In genomic region chr2:85758361-85759256, GRCh38 we compare ENCODE assay signal across 1 cellular context.
TF ChIP-seq lines count a peak whose summit lies in the region.

No MANE protein-coding gene starts in this region.

TF ChIP-seq in HepG2, 621 proteins besides CTCF, POLR2A, EP300 and RAD21 (continued from another document and continues in another):
- TF ChIP-seq YEATS2 (CRISPR knock-in tag; IDR thresholded peaks at IDR 0.05; ENCODE audit: borderline replicate concordance), result no peak
- TF ChIP-seq RAD51 (IDR thresholded peaks at IDR 0.05; ENCODE audit: borderline replicate concordance), result no peak
- TF ChIP-seq THYN1 (CRISPR knock-in tag; IDR thresholded peaks at IDR 0.05; ENCODE audit: borderline replicate concordance, low read depth), result no peak
- TF ChIP-seq PBX2 (CRISPR knock-in tag; IDR thresholded peaks at IDR 0.05), result no peak
- 0 out of 2 replicates have a peak, but pooled peaks have one; percentile 71 for TF ChIP-seq PRMT3 (CRISPR knock-in tag; IDR thresholded peaks at IDR 0.05; ENCODE audit: borderline replicate concordance, low read depth)
- no peak for TF ChIP-seq ZNF501 (CRISPR knock-in tag; IDR thresholded peaks at IDR 0.05)
- no peak for TF ChIP-seq ZNF605 (CRISPR knock-in tag; IDR thresholded peaks at IDR 0.05)
- TF ChIP-seq ZNF577 (CRISPR knock-in tag; IDR thresholded peaks at IDR 0.05; ENCODE audit: borderline replicate concordance, low read depth), result no peak
- no peak for TF ChIP-seq ZNF142 (CRISPR knock-in tag; IDR thresholded peaks at IDR 0.05)
- TF ChIP-seq, protein P1, sequence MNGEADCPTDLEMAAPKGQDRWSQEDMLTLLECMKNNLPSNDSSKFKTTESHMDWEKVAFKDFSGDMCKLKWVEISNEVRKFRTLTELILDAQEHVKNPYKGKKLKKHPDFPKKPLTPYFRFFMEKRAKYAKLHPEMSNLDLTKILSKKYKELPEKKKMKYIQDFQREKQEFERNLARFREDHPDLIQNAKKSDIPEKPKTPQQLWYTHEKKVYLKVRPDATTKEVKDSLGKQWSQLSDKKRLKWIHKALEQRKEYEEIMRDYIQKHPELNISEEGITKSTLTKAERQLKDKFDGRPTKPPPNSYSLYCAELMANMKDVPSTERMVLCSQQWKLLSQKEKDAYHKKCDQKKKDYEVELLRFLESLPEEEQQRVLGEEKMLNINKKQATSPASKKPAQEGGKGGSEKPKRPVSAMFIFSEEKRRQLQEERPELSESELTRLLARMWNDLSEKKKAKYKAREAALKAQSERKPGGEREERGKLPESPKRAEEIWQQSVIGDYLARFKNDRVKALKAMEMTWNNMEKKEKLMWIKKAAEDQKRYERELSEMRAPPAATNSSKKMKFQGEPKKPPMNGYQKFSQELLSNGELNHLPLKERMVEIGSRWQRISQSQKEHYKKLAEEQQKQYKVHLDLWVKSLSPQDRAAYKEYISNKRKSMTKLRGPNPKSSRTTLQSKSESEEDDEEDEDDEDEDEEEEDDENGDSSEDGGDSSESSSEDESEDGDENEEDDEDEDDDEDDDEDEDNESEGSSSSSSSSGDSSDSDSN (CRISPR knock-in tag; IDR thresholded peaks at IDR 0.05), result no peak
- TF ChIP-seq ZNF333 (CRISPR knock-in tag; IDR thresholded peaks at IDR 0.05; ENCODE audit: borderline replicate concordance), result no peak
- no peak for TF ChIP-seq ZBTB20 (CRISPR knock-in tag; IDR thresholded peaks at IDR 0.05; ENCODE audit: borderline replicate concordance, low read depth)
- TF ChIP-seq ZNF414 (CRISPR knock-in tag; IDR thresholded peaks at IDR 0.05), result no peak
- TF ChIP-seq FLYWCH1 (CRISPR knock-in tag; IDR thresholded peaks at IDR 0.05), result no peak
- peak; percentile 46; the same call in 1 of the 2 replicates for TF ChIP-seq BORCS8-MEF2B (CRISPR knock-in tag; IDR thresholded peaks at IDR 0.05)
- no peak for TF ChIP-seq RBM22 (optimal IDR thresholded peaks at IDR 0.05; ENCODE audit: low read length)
- no peak for TF ChIP-seq RFXANK (CRISPR knock-in tag; IDR thresholded peaks at IDR 0.05)
- TF ChIP-seq REL (CRISPR knock-in tag; conservative IDR thresholded peaks at IDR 0.05), result no peak
- no peak for TF ChIP-seq SCMH1 (CRISPR knock-in tag; IDR thresholded peaks at IDR 0.05; ENCODE audit: borderline replicate concordance)
- TF ChIP-seq ZFAT (CRISPR knock-in tag; conservative IDR thresholded peaks at IDR 0.05), result no peak
- TF ChIP-seq RXRA (CRISPR knock-in tag; IDR thresholded peaks at IDR 0.05), result peak; percentile 10; the same call in 1 of the 2 replicates
- no peak for TF ChIP-seq SPEN (CRISPR knock-in tag; IDR thresholded peaks at IDR 0.05; ENCODE audit: low read depth)
- TF ChIP-seq ZNF607 (CRISPR knock-in tag; IDR thresholded peaks at IDR 0.05; ENCODE audit: borderline replicate concordance), result no peak
- TF ChIP-seq MIXL1 (CRISPR knock-in tag; IDR thresholded peaks at IDR 0.05), result no peak
- TF ChIP-seq JUN (CRISPR knock-in tag; IDR thresholded peaks at IDR 0.05), result no peak
- TF ChIP-seq, protein P2, sequence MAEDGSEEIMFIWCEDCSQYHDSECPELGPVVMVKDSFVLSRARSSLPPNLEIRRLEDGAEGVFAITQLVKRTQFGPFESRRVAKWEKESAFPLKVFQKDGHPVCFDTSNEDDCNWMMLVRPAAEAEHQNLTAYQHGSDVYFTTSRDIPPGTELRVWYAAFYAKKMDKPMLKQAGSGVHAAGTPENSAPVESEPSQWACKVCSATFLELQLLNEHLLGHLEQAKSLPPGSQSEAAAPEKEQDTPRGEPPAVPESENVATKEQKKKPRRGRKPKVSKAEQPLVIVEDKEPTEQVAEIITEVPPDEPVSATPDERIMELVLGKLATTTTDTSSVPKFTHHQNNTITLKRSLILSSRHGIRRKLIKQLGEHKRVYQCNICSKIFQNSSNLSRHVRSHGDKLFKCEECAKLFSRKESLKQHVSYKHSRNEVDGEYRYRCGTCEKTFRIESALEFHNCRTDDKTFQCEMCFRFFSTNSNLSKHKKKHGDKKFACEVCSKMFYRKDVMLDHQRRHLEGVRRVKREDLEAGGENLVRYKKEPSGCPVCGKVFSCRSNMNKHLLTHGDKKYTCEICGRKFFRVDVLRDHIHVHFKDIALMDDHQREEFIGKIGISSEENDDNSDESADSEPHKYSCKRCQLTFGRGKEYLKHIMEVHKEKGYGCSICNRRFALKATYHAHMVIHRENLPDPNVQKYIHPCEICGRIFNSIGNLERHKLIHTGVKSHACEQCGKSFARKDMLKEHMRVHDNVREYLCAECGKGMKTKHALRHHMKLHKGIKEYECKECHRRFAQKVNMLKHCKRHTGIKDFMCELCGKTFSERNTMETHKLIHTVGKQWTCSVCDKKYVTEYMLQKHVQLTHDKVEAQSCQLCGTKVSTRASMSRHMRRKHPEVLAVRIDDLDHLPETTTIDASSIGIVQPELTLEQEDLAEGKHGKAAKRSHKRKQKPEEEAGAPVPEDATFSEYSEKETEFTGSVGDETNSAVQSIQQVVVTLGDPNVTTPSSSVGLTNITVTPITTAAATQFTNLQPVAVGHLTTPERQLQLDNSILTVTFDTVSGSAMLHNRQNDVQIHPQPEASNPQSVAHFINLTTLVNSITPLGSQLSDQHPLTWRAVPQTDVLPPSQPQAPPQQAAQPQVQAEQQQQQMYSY (CRISPR knock-in tag; IDR thresholded peaks at IDR 0.05), result no peak
- no peak for TF ChIP-seq TCF7 (IDR thresholded peaks at IDR 0.05; ENCODE audit: low read depth)
- TF ChIP-seq EZH2 (conservative IDR thresholded peaks at IDR 0.05; ENCODE audit: low read depth, low read length), result no peak
- no peak for TF ChIP-seq SMAD9 (CRISPR knock-in tag; IDR thresholded peaks at IDR 0.05)
- no peak for TF ChIP-seq ZNF337 (CRISPR knock-in tag; IDR thresholded peaks at IDR 0.05; ENCODE audit: borderline replicate concordance, low read depth)
- TF ChIP-seq KLF15 (CRISPR knock-in tag; IDR thresholded peaks at IDR 0.05; ENCODE audit: borderline replicate concordance), result no peak
- no peak for TF ChIP-seq ZNF558 (CRISPR knock-in tag; IDR thresholded peaks at IDR 0.05; ENCODE audit: borderline replicate concordance)
- TF ChIP-seq, protein P3, sequence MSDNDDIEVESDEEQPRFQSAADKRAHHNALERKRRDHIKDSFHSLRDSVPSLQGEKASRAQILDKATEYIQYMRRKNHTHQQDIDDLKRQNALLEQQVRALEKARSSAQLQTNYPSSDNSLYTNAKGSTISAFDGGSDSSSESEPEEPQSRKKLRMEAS (IDR thresholded peaks at IDR 0.05), result 0 out of 2 replicates have a peak, but pooled peaks have one; percentile 8
- TF ChIP-seq EED (CRISPR knock-in tag; IDR thresholded peaks at IDR 0.05), result no peak
- TF ChIP-seq ZNF709 (CRISPR knock-in tag; IDR thresholded peaks at IDR 0.05), result no peak
- 0 out of 2 replicates have a peak, but pooled peaks have one; percentile 17 for TF ChIP-seq HNRNPL (IDR thresholded peaks at IDR 0.05; ENCODE audit: low read depth, low read length)
- TF ChIP-seq ZNF329 (CRISPR knock-in tag; IDR thresholded peaks at IDR 0.05; ENCODE audit: low read depth), result no peak
- TF ChIP-seq ZMAT3 (CRISPR knock-in tag; conservative IDR thresholded peaks at IDR 0.05), result no peak
- no peak for TF ChIP-seq ZBTB3 (CRISPR knock-in tag; IDR thresholded peaks at IDR 0.05; ENCODE audit: borderline replicate concordance, low read depth)
- TF ChIP-seq, protein P4, sequence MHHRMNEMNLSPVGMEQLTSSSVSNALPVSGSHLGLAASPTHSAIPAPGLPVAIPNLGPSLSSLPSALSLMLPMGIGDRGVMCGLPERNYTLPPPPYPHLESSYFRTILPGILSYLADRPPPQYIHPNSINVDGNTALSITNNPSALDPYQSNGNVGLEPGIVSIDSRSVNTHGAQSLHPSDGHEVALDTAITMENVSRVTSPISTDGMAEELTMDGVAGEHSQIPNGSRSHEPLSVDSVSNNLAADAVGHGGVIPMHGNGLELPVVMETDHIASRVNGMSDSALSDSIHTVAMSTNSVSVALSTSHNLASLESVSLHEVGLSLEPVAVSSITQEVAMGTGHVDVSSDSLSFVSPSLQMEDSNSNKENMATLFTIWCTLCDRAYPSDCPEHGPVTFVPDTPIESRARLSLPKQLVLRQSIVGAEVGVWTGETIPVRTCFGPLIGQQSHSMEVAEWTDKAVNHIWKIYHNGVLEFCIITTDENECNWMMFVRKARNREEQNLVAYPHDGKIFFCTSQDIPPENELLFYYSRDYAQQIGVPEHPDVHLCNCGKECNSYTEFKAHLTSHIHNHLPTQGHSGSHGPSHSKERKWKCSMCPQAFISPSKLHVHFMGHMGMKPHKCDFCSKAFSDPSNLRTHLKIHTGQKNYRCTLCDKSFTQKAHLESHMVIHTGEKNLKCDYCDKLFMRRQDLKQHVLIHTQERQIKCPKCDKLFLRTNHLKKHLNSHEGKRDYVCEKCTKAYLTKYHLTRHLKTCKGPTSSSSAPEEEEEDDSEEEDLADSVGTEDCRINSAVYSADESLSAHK (CRISPR knock-in tag; IDR thresholded peaks at IDR 0.05; ENCODE audit: borderline replicate concordance), result no peak
- no peak for TF ChIP-seq ZNF619 (CRISPR knock-in tag; IDR thresholded peaks at IDR 0.05)
- no peak for TF ChIP-seq NFKBIZ (CRISPR knock-in tag; IDR thresholded peaks at IDR 0.05)
- no peak for TF ChIP-seq ZNF772 (CRISPR knock-in tag; IDR thresholded peaks at IDR 0.05)
- TF ChIP-seq, protein P5, sequence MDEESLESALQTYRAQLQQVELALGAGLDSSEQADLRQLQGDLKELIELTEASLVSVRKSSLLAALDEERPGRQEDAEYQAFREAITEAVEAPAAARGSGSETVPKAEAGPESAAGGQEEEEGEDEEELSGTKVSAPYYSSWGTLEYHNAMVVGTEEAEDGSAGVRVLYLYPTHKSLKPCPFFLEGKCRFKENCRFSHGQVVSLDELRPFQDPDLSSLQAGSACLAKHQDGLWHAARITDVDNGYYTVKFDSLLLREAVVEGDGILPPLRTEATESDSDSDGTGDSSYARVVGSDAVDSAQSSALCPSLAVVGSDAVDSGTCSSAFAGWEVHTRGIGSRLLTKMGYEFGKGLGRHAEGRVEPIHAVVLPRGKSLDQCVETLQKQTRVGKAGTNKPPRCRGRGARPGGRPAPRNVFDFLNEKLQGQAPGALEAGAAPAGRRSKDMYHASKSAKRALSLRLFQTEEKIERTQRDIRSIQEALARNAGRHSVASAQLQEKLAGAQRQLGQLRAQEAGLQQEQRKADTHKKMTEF (CRISPR knock-in tag; IDR thresholded peaks at IDR 0.05), result no peak
